ENCODE assay signal across 8 cellular contexts in genomic region chr9:2158111-2158610, GRCh38.
DNase-seq lines count a peak whose midpoint lies in the region; ATAC-seq and TF ChIP-seq lines count a peak whose summit lies in the region.

No MANE protein-coding gene starts in this region.

- no peak for TF ChIP-seq POLR2A in uterus (IDR thresholded peaks at IDR 0.05)

- no peaks in the 10 kb centered on the region for H3K27me3 ChIP-seq in neutrophil
- H3K27me3 ChIP-seq in uterus, result no peaks in the 10 kb centered on the region

- H3K4me3 ChIP-seq in AG04449 (ENCODE audit: low read depth, low read length) (peak overlapping the region; percentile 50), neutrophil (ENCODE audit: low read depth in 1 of 2, low read length in 1 of 2) (peak overlapping the region; percentile 11 to 29), uterus (peak overlapping the region; percentile 32 to 45)

- intact Hi-C loops in uterus (cut with DNase I; ENCODE audit: low total_unique reads), result no loop called here

- POLR2A ChIA-PET in AG04449 (lab: Yijun Ruan, JAX), result interaction anchor here (0.6 to 1.1 kb wide), 2 partner anchors 24 to 141 kb away, joined by 3 to 4 read pairs; no protein-coding TSS in a partner anchor

- H3K4me1 Mint-ChIP-seq in activated T-helper 17 cell treated with anti-CD3 and anti-CD28 coated beads, Interleukin-2, amount 50 U/mL, for 72 hours, result peaks cover 39% of the 10 kb centered on the region

- peaks cover 35% of the 10 kb centered on the region for H3K36me3 Mint-ChIP-seq in activated T-helper 17 cell treated with anti-CD3 and anti-CD28 coated beads, Interleukin-2, amount 50 U/mL, for 72 hours (ENCODE audit: low read depth)

- H3K9me3 ChIP-seq in neutrophil (no peaks in the 10 kb centered on the region), uterus (no peaks in the 10 kb centered on the region)

- H3K27ac ChIP-seq in neutrophil, result peak overlapping the region; percentile 62
- peak overlapping the region; percentile 74 to 75 for H3K27ac ChIP-seq in uterus

- peak overlapping the region; percentile 82 for H3K4me3 Mint-ChIP-seq in activated T-helper 17 cell treated with anti-CD3 and anti-CD28 coated beads, Interleukin-2, amount 50 U/mL, for 72 hours

- H3K9me3 Mint-ChIP-seq in activated T-helper 17 cell treated with anti-CD3 and anti-CD28 coated beads, Interleukin-2, amount 50 U/mL, for 72 hours, result no peaks in the 10 kb centered on the region

- ATAC-seq in GM18870 (IDR thresholded peaks at IDR 0.05; ENCODE audit: unreplicated experiment), result peak; percentile 36
- peak; percentile 38 for ATAC-seq in HG03108 (IDR thresholded peaks at IDR 0.05; ENCODE audit: unreplicated experiment)
- ATAC-seq in activated T-helper 17 cell treated with anti-CD3 and anti-CD28 coated beads, Interleukin-2, amount 50 U/mL, for 72 hours (replicated peaks), result peak; percentile 45

- DNase-seq in AG04449 (ENCODE audit: low read depth, low spot score), result no peak
- peak; percentile 84 for DNase-seq in NOMO-1 treated with DMSO at 0.1 percent for 48 hours (lab: John Stamatoyannopoulos, UW; ENCODE audit: unreplicated experiment)
- DNase-seq in foreskin melanocyte, result peak; percentile 71
- peak; percentile 60 to 67 for DNase-seq in uterus

- H3K36me3 ChIP-seq in neutrophil (peaks cover 4% of the 10 kb centered on the region), uterus (no peaks in the 10 kb centered on the region)

- TF ChIP-seq CTCF in AG04449 (IDR thresholded peaks at IDR 0.05; ENCODE audit: insufficient read depth, low read length, missing control alignments) (no peak), neutrophil (IDR thresholded peaks at IDR 0.05) (no peak), uterus (IDR thresholded peaks at IDR 0.05) (no peak)

- peak overlapping the region; percentile 76 for H3K27ac Mint-ChIP-seq in activated T-helper 17 cell treated with anti-CD3 and anti-CD28 coated beads, Interleukin-2, amount 50 U/mL, for 72 hours

- CTCF ChIA-PET in AG04449 (lab: Yijun Ruan, JAX), result interaction anchor here (4.0 kb wide), 1 partner anchor 11 kb away, joined by 17 read pairs; no protein-coding TSS in a partner anchor

- H3K4me1 ChIP-seq in neutrophil (ENCODE audit: control insufficient read depth in 1 of 2, insufficient read depth in 1 of 2, low read depth in 1 of 2, low read length in 1 of 2), result peaks cover 46 to 52% of the 10 kb centered on the region in 2 experiments
- peaks cover 0 to 3% of the 10 kb centered on the region in 2 donors for H3K4me1 ChIP-seq in uterus

- H3K27me3 Mint-ChIP-seq in activated T-helper 17 cell treated with anti-CD3 and anti-CD28 coated beads, Interleukin-2, amount 50 U/mL, for 72 hours, result no peaks in the 10 kb centered on the region
